In genomic region chr1:235368428-235368827, GRCh38 we compare ENCODE assay signal across 9 cellular contexts. TPM values are rescaled to one million over a fixed set of nuclear protein-coding genes. Genes with fewer than 3 reads are reported as not detected.
DNase-seq lines count a peak whose midpoint lies in the region; TF ChIP-seq lines count a peak whose summit lies in the region.
"Had no signal": no experiment of that assay in that cellular context is flagged by ENCODE, and none has a peak within 500 bp of the region (broad histone marks: within the 10 kb centered on the region; RNA-seq: fewer than 3 reads in every experiment).

No MANE protein-coding gene starts in this region.

- H3K9me3 Mint-ChIP-seq in endodermal cell = no peaks in the 10 kb centered on the region

- no peaks in the 10 kb centered on the region for H4K20me1 ChIP-seq in OCI-LY7 (ENCODE audit: insufficient read depth, low read length)

- H2BK12ac ChIP-seq in trophoblast cell (ENCODE audit: low read length) = no peak overlapping the region

- H2AFZ ChIP-seq in OCI-LY7 (ENCODE audit: low read length) = no peak overlapping the region
- no peak overlapping the region for H2AFZ ChIP-seq in trophoblast cell (ENCODE audit: insufficient read depth, low read length, poor library complexity)

- peak overlapping the region; percentile 98 for H3K27ac Mint-ChIP-seq in endodermal cell

- peaks cover 5% of the 10 kb centered on the region for H3K4me1 Mint-ChIP-seq in endodermal cell

- no peak overlapping the region for H4K8ac ChIP-seq in trophoblast cell (ENCODE audit: low read depth, low read length)

- H2BK120ac ChIP-seq in trophoblast cell (ENCODE audit: insufficient read depth, low read length, poor library complexity) = no peak overlapping the region

- CTCF ChIA-PET in OCI-LY7 (lab: Charles Lee; ENCODE audit: unreplicated experiment) = no interaction called here

- intact Hi-C loops in OCI-LY7 (cut with micrococcal nuclease; ENCODE audit: unreplicated experiment) = no loop called here

- no peak overlapping the region for H3K14ac ChIP-seq in trophoblast cell (ENCODE audit: low read length)

- H2AK5ac ChIP-seq in trophoblast cell (ENCODE audit: low read length) = no peak overlapping the region

- H3K4me1 ChIP-seq in OCI-LY7 (ENCODE audit: insufficient read depth, low read length, poor library complexity, severe bottlenecking) = peaks cover 10% of the 10 kb centered on the region
- H3K4me1 ChIP-seq in endodermal cell (ENCODE audit: control insufficient read depth, insufficient read depth, low read length) = no peaks in the 10 kb centered on the region
- peaks cover 0 to 4% of the 10 kb centered on the region in 2 experiments for H3K4me1 ChIP-seq in trophoblast cell (ENCODE audit: control insufficient read depth in 1 of 2, insufficient read depth in 2 of 2, low read length in 2 of 2)

- H3K9me3 ChIP-seq in OCI-LY7 (ENCODE audit: low read length) (no peaks in the 10 kb centered on the region), endodermal cell (ENCODE audit: control insufficient read depth, low read length) (no peaks in the 10 kb centered on the region), trophoblast cell (ENCODE audit: insufficient read depth, low read depth, low read length) (peaks cover 2% of the 10 kb centered on the region)

- no peaks in the 10 kb centered on the region for H3K27me3 ChIP-seq in endodermal cell (ENCODE audit: control insufficient read depth, insufficient read depth, low read length, poor library complexity, severe bottlenecking)
- no peaks in the 10 kb centered on the region for H3K27me3 ChIP-seq in trophoblast cell (ENCODE audit: insufficient read depth, low read length)

- 94% methylated on average over 4 of the region's 5 CpGs; no CpG with 5 or more reads in 1 of the 2 experiments for WGBS in endodermal cell (ENCODE audit: insufficient coverage in 1 of 2, insufficient read length in 1 of 2), 2 experiments
- whole genome bisulfite sequencing in trophoblast cell (ENCODE audit: extremely low coverage, insufficient coverage, insufficient read length) = no CpG with 5 or more reads among the region's 5 CpGs

- no peaks in the 10 kb centered on the region for H3K27me3 Mint-ChIP-seq in endodermal cell (ENCODE audit: insufficient read depth)

- DNase-seq in GM12864 (ENCODE audit: low read depth) (no peak), OCI-LY7 (ENCODE audit: low spot score) (no peak), endodermal cell (no peak), trophoblast cell (no peak), NCI-H82 (lab: John Stamatoyannopoulos, UW) (no peak), NCI-H2196 treated with DMSO at 0.1 percent for 48 hours (lab: John Stamatoyannopoulos, UW; ENCODE audit: unreplicated experiment) (no peak), foreskin melanocyte (no peak)
- DNase-seq: NCI-H748 treated with DMSO at 0.1 percent for 48 hours; stimulated activated CD4-positive, alpha-beta T cell treated with anti-CD3 and anti-CD28 coated beads, Interleukin-12 subunit alpha, Interleukin-12 subunit beta, amount 100 ng/mL, for 4 hours had no signal

- BruUV-seq in OCI-LY7 (replicated peaks; lab: Mats Ljungman, UMichigan) = no TSS peak

- H3K79me2 ChIP-seq in OCI-LY7 (ENCODE audit: insufficient read depth, low read depth, low read length) (peaks cover 14% of the 10 kb centered on the region; the same call in 1 of the 2 replicates), trophoblast cell (ENCODE audit: control insufficient read depth, insufficient read depth, low read length, poor library complexity) (peaks cover 2% of the 10 kb centered on the region)

- H3K9ac ChIP-seq in endodermal cell (ENCODE audit: extremely low read depth, low read length, poor library complexity, severe bottlenecking) = peak overlapping the region; percentile 86
- H3K9ac ChIP-seq in trophoblast cell (ENCODE audit: low read length) = no peak overlapping the region

- H2BK5ac ChIP-seq in trophoblast cell (ENCODE audit: low read depth, low read length, poor library complexity) = no peak overlapping the region

- POLR2A ChIA-PET in OCI-LY7 (lab: Charles Lee) = interaction anchor here (1.3 kb wide), 1 partner anchor 10 kb away, joined by 5 read pairs; no protein-coding TSS in a partner anchor

- H3K18ac ChIP-seq in trophoblast cell (ENCODE audit: low read length) = no peak overlapping the region

- peak overlapping the region; percentile 95 for H3K4me3 Mint-ChIP-seq in endodermal cell

- H3K27ac ChIP-seq in OCI-LY7 (ENCODE audit: low read depth, low read length, poor library complexity, severe bottlenecking) = no peak overlapping the region
- H3K27ac ChIP-seq in endodermal cell (ENCODE audit: low read depth, low read length) = no peak overlapping the region
- no peak overlapping the region for H3K27ac ChIP-seq in trophoblast cell (ENCODE audit: low read depth, low read length)

- peaks cover 7% of the 10 kb centered on the region for H3K79me1 ChIP-seq in trophoblast cell (ENCODE audit: low read length)

- peak overlapping the region; percentile 39 for H4K91ac ChIP-seq in trophoblast cell (ENCODE audit: low read depth, low read length)

- no peak overlapping the region for H4K12ac ChIP-seq in trophoblast cell (ENCODE audit: low read depth, low read length)

- peak overlapping the region; percentile 88; the same call in 1 of the 2 replicates for H3K4me3 ChIP-seq in GM12864 (ENCODE audit: low read depth, low read length)
- peak overlapping the region; percentile 86 for H3K4me3 ChIP-seq in OCI-LY7 (ENCODE audit: low read depth, low read length, poor library complexity, severe bottlenecking)
- H3K4me3 ChIP-seq in endodermal cell (ENCODE audit: low read length) = peak overlapping the region; percentile 92
- no peak overlapping the region for H3K4me3 ChIP-seq in trophoblast cell (ENCODE audit: low read depth, low read length)

- no peak overlapping the region for H3K23ac ChIP-seq in trophoblast cell (ENCODE audit: low read length)

- H3K9me2 ChIP-seq in OCI-LY7 (ENCODE audit: insufficient read depth, low read length) = no peaks in the 10 kb centered on the region

- H3K4me2 ChIP-seq in OCI-LY7 (ENCODE audit: low read length) (peak overlapping the region; percentile 70), trophoblast cell (ENCODE audit: low read length) (no peak overlapping the region)

- peaks cover 19% of the 10 kb centered on the region for H3K36me3 Mint-ChIP-seq in endodermal cell (ENCODE audit: low read depth)

- TF ChIP-seq CTCF in GM12864 (IDR thresholded peaks at IDR 0.05; ENCODE audit: low read depth, low read length, missing control alignments) (no peak), OCI-LY7 (conservative IDR thresholded peaks at IDR 0.05; ENCODE audit: low read length) (no peak), endodermal cell (conservative IDR thresholded peaks at IDR 0.05) (no peak)

- H3K4ac ChIP-seq in trophoblast cell (ENCODE audit: low read depth, low read length) = no peak overlapping the region

- H3K36me3 ChIP-seq in OCI-LY7 (ENCODE audit: insufficient read depth, low read length) (no peaks in the 10 kb centered on the region), endodermal cell (ENCODE audit: control insufficient read depth, insufficient read depth, low read length) (peaks cover 4% of the 10 kb centered on the region), trophoblast cell (ENCODE audit: control insufficient read depth in 1 of 2, insufficient read depth in 2 of 2, low read length in 2 of 2) (no peaks in the 10 kb centered on the region)

RNA-seq across cellular contexts. Expression of gene TBCE, which starts 1.2 kb away (rescaled TPM):
- 30.2 and 30.7 TPM in 2 replicates for total RNA-seq in OCI-LY7 (2014; rRNA removed; shearing (Covaris generic))
- total RNA-seq in OCI-LY7 (2022) = 26.9 and 32.6 TPM in 2 replicates
- total RNA-seq in endodermal cell = 10 to 100 TPM; 31.8 to 33.3 TPM
- polyA plus RNA-seq in endodermal cell (2013, experiment 1 of 2) = 31.3 TPM
- polyA plus RNA-seq in endodermal cell (2013, experiment 2 of 2) = 23.6 TPM
- 26.9 and 28.1 TPM in 2 replicates for polyA plus RNA-seq in trophoblast cell (2013)

RNA-seq across cellular contexts. Expression of gene GGPS1, which starts 40.1 kb away (rescaled TPM):
- total RNA-seq in OCI-LY7 (2014; rRNA removed; shearing (Covaris generic)) = 8.0 and 21.9 TPM in 2 replicates
- 27.3 and 30.8 TPM in 2 replicates for total RNA-seq in OCI-LY7 (2022)
- 10 to 100 TPM; 56.3 to 64.6 TPM for total RNA-seq in endodermal cell
- polyA plus RNA-seq in endodermal cell (2013, experiment 1 of 2) = 46.3 TPM
- 40.2 TPM for polyA plus RNA-seq in endodermal cell (2013, experiment 2 of 2)
- polyA plus RNA-seq in trophoblast cell (2013) = 52.1 and 52.6 TPM in 2 replicates

RNA-seq across cellular contexts. Expression of gene ARID4B, which starts 40.4 kb away (rescaled TPM):
- total RNA-seq in OCI-LY7 (2014; rRNA removed; shearing (Covaris generic)) = 28.7 and 39.3 TPM in 2 replicates
- total RNA-seq in OCI-LY7 (2022) (44.9 and 46.4 TPM in 2 replicates), endodermal cell (10 to 100 TPM; 40.6 to 43.1 TPM)
- 36.7 TPM for polyA plus RNA-seq in endodermal cell (2013, experiment 1 of 2)
- 36.7 TPM for polyA plus RNA-seq in endodermal cell (2013, experiment 2 of 2)
- 24.9 and 25.2 TPM in 2 replicates for polyA plus RNA-seq in trophoblast cell (2013)
